Comparison of ENCODE assay signal across 1 cellular context in genomic region chr9:133440884-133441283, GRCh38.
TF ChIP-seq lines count a peak whose summit lies in the region.

No MANE protein-coding gene starts in this region.

TF ChIP-seq in GM12878, 131 proteins besides CTCF, POLR2A, EP300 and RAD21:
- no peak for TF ChIP-seq DPF2 (IDR thresholded peaks at IDR 0.05)
- no peak for TF ChIP-seq STAT3 (IDR thresholded peaks at IDR 0.05; ENCODE audit: low read depth, low read length)
- TF ChIP-seq IRF4 (IDR thresholded peaks at IDR 0.05; ENCODE audit: low read depth, low read length): no peak
- TF ChIP-seq MLLT1 (IDR thresholded peaks at IDR 0.05): no peak
- no peak for TF ChIP-seq SMC3 (IDR thresholded peaks at IDR 0.05; ENCODE audit: borderline replicate concordance, low read length)
- no peak for TF ChIP-seq NR2C2 (IDR thresholded peaks at IDR 0.05; ENCODE audit: borderline replicate concordance, control insufficient read depth, insufficient read length, low read depth)
- TF ChIP-seq CBX3 (IDR thresholded peaks at IDR 0.05; ENCODE audit: borderline replicate concordance, low read depth): no peak
- TF ChIP-seq BHLHE40 (IDR thresholded peaks at IDR 0.05; ENCODE audit: borderline replicate concordance in 1 of 2, low read depth in 2 of 2, low read length in 1 of 2): peak; percentile 44 to 49; a peak in 1 of 4 replicates
- TF ChIP-seq ZNF622 (IDR thresholded peaks at IDR 0.05): no peak
- no peak for TF ChIP-seq ZSCAN29 (IDR thresholded peaks at IDR 0.05)
- TF ChIP-seq BACH1 (IDR thresholded peaks at IDR 0.05; ENCODE audit: borderline replicate concordance): no peak
- TF ChIP-seq CREB1 (IDR thresholded peaks at IDR 0.05; ENCODE audit: low read depth): peak; percentile 77
- TF ChIP-seq ZBTB11 (CRISPR knock-in tag; IDR thresholded peaks at IDR 0.05): no peak
- TF ChIP-seq SRF (IDR thresholded peaks at IDR 0.05; ENCODE audit: low read depth in 2 of 2, low read length in 2 of 2): peak; percentile 86 to 90
- TF ChIP-seq ZNF384 (IDR thresholded peaks at IDR 0.05; ENCODE audit: borderline replicate concordance, low read depth, low read length): no peak
- TF ChIP-seq REST (IDR thresholded peaks at IDR 0.05; ENCODE audit: low read depth, low read length): no peak
- TF ChIP-seq ZNF24 (IDR thresholded peaks at IDR 0.05): no peak
- no peak for TF ChIP-seq EZH2 (IDR thresholded peaks at IDR 0.05; ENCODE audit: borderline replicate concordance, control insufficient read depth, low read depth, low read length)
- peak; percentile 29 for TF ChIP-seq USF1 (IDR thresholded peaks at IDR 0.05; ENCODE audit: borderline replicate concordance, extremely low read length, insufficient read depth, low read depth, low read length)
